In the genomic region with DNA sequence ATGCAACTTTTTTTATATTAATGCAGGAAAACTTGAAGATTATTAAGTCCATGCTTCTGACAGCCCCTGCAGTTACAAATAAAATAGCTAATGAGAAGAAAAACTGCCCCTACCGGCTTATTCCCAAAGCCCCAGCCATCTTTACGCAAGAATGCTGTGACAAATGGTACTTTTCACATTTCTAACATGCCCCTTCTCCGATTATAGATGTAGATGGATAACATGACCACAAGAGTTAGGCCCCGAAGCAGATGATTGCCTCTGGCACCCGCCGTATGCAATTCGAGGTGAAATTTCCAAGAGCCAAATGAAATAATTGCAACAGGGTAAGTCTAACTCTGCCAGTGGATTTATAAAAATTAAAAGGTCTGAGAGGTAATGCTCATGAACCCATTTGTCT, we compare ENCODE assay signal across 25 cellular contexts.
A peak's percentile ranks its signal among the peaks of the same experiment; 100 is the strongest.
DNase-seq lines count a peak whose midpoint lies in the region; ATAC-seq, FAIRE-seq and TF ChIP-seq lines count a peak whose summit lies in the region.
"Had no signal": no experiment of that assay in that cellular context is flagged by ENCODE, and none has a peak within 500 bp of the region (broad histone marks: within the 10 kb centered on the region; RNA-seq: fewer than 3 reads in every experiment).

No MANE protein-coding gene starts in this region.

- H3K9me3 ChIP-seq in left ventricle myocardium inferior (replicated peaks) (no peaks in the 10 kb centered on the region), esophagus muscularis mucosa (no peaks in the 10 kb centered on the region), trophoblast cell (ENCODE audit: insufficient read depth, low read depth, low read length) (no peaks in the 10 kb centered on the region), body of pancreas (no peaks in the 10 kb centered on the region), kidney (ENCODE audit: control insufficient read depth in 1 of 2, low read length in 2 of 2) (no peaks in the 10 kb centered on the region)
- H3K9me3 ChIP-seq: A549; BE2C; BLaER1 treated with 17β-estradiol and CSF1 and Interleukin-3, amounts not matched to agents 10 nM and 100 nM had no signal

- no peak overlapping the region for H3K4me3 ChIP-seq in left ventricle myocardium inferior
- no peak overlapping the region for H3K4me3 ChIP-seq in esophagus muscularis mucosa
- no peak overlapping the region for H3K4me3 ChIP-seq in trophoblast cell (ENCODE audit: low read depth, low read length)
- H3K4me3 ChIP-seq in body of pancreas, result no peak overlapping the region
- no peak overlapping the region for H3K4me3 ChIP-seq in kidney (ENCODE audit: low read length in 2 of 2)
- H3K4me3 ChIP-seq: A549; BLaER1 treated with 17β-estradiol and CSF1 and Interleukin-3, amounts not matched to agents 10 nM and 100 nM; GM12878; GM23248 had no signal

- no peak overlapping the region for H4K8ac ChIP-seq in trophoblast cell (ENCODE audit: low read depth, low read length)

- no peaks in the 10 kb centered on the region for H3K79me2 ChIP-seq in trophoblast cell (ENCODE audit: control insufficient read depth, insufficient read depth, low read length, poor library complexity)

- H4K12ac ChIP-seq in trophoblast cell (ENCODE audit: low read depth, low read length), result no peak overlapping the region

- H3K27ac ChIP-seq in left ventricle myocardium inferior (replicated peaks), result peak overlapping the region; percentile 68
- H3K27ac ChIP-seq in esophagus muscularis mucosa (replicated peaks in 1 of 4), result no peak overlapping the region
- no peak overlapping the region for H3K27ac ChIP-seq in trophoblast cell (ENCODE audit: low read depth, low read length)
- H3K27ac ChIP-seq in body of pancreas, result no peak overlapping the region
- H3K27ac ChIP-seq in kidney (ENCODE audit: low read depth in 2 of 2, low read length in 2 of 2), result no peak overlapping the region
- H3K27ac ChIP-seq: A549; BLaER1 treated with 17β-estradiol and CSF1 and Interleukin-3, amounts not matched to agents 10 nM and 100 nM; GM23248 had no signal

- intact Hi-C loops in left ventricle myocardium inferior (cut with micrococcal nuclease), result no loop called here
- intact Hi-C loops in cardiac septum (cut with DNase I), result no loop called here
- intact Hi-C loops in esophagus muscularis mucosa (cut with DNase I), result no loop called here
- intact Hi-C loops in body of pancreas (cut with DNase I), result no loop called here
- intact Hi-C loops in kidney (cut with DNase I), result no loop called here

- H4K91ac ChIP-seq in trophoblast cell (ENCODE audit: low read depth, low read length), result no peak overlapping the region

- no peak for TF ChIP-seq EP300 in esophagus muscularis mucosa (IDR thresholded peaks at IDR 0.05)

- H3K9ac ChIP-seq in trophoblast cell (ENCODE audit: low read length) (no peak overlapping the region), kidney (ENCODE audit: low read length in 2 of 2) (no peak overlapping the region)
- H3K9ac ChIP-seq: BLaER1 treated with 17β-estradiol and CSF1 and Interleukin-3, amounts not matched to agents 10 nM and 100 nM; GM23248 had no signal

- FAIRE-seq in kidney (lab: Jason Lieb, UNC), result no peak
- FAIRE-seq: A549, D721Med, GM12878, H1 had no signal

- H2AFZ ChIP-seq in trophoblast cell (ENCODE audit: insufficient read depth, low read length, poor library complexity), result no peak overlapping the region
- H2AFZ ChIP-seq: GM23248 had no signal

- WGBS in esophagus muscularis mucosa, result 86% methylated on average over 7 of the region's 7 CpGs
- WGBS in trophoblast cell (ENCODE audit: extremely low coverage, insufficient coverage, insufficient read length), result no CpG with 5 or more reads among the region's 7 CpGs
- WGBS in body of pancreas, 2 donors, result 82 to 85% methylated on average over 7 of the region's 7 CpGs

- H3K79me1 ChIP-seq in trophoblast cell (ENCODE audit: low read length), result no peaks in the 10 kb centered on the region

- H3K14ac ChIP-seq in trophoblast cell (ENCODE audit: low read length), result no peak overlapping the region

- TF ChIP-seq POLR2A in esophagus muscularis mucosa (IDR thresholded peaks at IDR 0.05; ENCODE audit: low read depth) (no peak), body of pancreas (IDR thresholded peaks at IDR 0.05) (no peak)

- H3K36me3 ChIP-seq in left ventricle myocardium inferior, result no peaks in the 10 kb centered on the region
- H3K36me3 ChIP-seq in esophagus muscularis mucosa, result no peaks in the 10 kb centered on the region
- H3K36me3 ChIP-seq in trophoblast cell (ENCODE audit: control insufficient read depth in 1 of 2, insufficient read depth in 2 of 2, low read length in 2 of 2), result no peaks in the 10 kb centered on the region
- no peaks in the 10 kb centered on the region for H3K36me3 ChIP-seq in body of pancreas (replicated peaks in 1 of 2; ENCODE audit: insufficient read depth in 1 of 2, low read depth in 2 of 2)
- H3K36me3 ChIP-seq in kidney (ENCODE audit: control insufficient read depth in 1 of 2, insufficient read depth in 2 of 2, low read length in 2 of 2), result no peaks in the 10 kb centered on the region
- H3K36me3 ChIP-seq: BE2C; BLaER1 treated with 17β-estradiol and CSF1 and Interleukin-3, amounts not matched to agents 10 nM and 100 nM had no signal

- H3K4me2 ChIP-seq in trophoblast cell (ENCODE audit: low read length), result no peak overlapping the region
- H3K4me2 ChIP-seq: A549; BLaER1 treated with 17β-estradiol and CSF1 and Interleukin-3, amounts not matched to agents 10 nM and 100 nM had no signal

- H2AK5ac ChIP-seq in trophoblast cell (ENCODE audit: low read length), result no peak overlapping the region

- H3K4ac ChIP-seq in trophoblast cell (ENCODE audit: low read depth, low read length), result no peak overlapping the region

- H2BK120ac ChIP-seq in trophoblast cell (ENCODE audit: insufficient read depth, low read length, poor library complexity), result no peak overlapping the region

- DNase-seq in left ventricle myocardium inferior, result no peak
- DNase-seq in cardiac septum (ENCODE audit: low spot score), result no peak
- DNase-seq in esophagus muscularis mucosa (ENCODE audit: extremely low spot score), result peak; percentile 55
- DNase-seq in trophoblast cell, result peak; percentile 72 to 92
- DNase-seq in body of pancreas, result no peak
- no peak for DNase-seq in kidney
- DNase-seq: 8988T; ACHN; AML-193; BE2C; CD4-positive, alpha-beta T cell; CD8-positive, alpha-beta memory T cell; DMS 273 treated with DMSO at 0.1 percent for 48 hours; DMS79; EL; GDM1; GM23248; H7; HCEC 1CT had no signal

- TF ChIP-seq CTCF in left ventricle myocardium inferior (IDR thresholded peaks at IDR 0.05; ENCODE audit: borderline replicate concordance) (no peak), esophagus muscularis mucosa (IDR thresholded peaks at IDR 0.05) (no peak), body of pancreas (IDR thresholded peaks at IDR 0.05) (no peak), kidney (IDR thresholded peaks at IDR 0.05; ENCODE audit: borderline replicate concordance, extremely low read depth, insufficient read depth) (no peak)

- no peak overlapping the region for H3K23ac ChIP-seq in trophoblast cell (ENCODE audit: low read length)

- H3K27me3 ChIP-seq in left ventricle myocardium inferior (ENCODE audit: low read depth) (no peaks in the 10 kb centered on the region), esophagus muscularis mucosa (no peaks in the 10 kb centered on the region), trophoblast cell (ENCODE audit: insufficient read depth, low read length) (no peaks in the 10 kb centered on the region), body of pancreas (no peaks in the 10 kb centered on the region)
- H3K27me3 ChIP-seq: BE2C; BLaER1 treated with 17β-estradiol and CSF1 and Interleukin-3, amounts not matched to agents 10 nM and 100 nM had no signal

- H3K4me1 ChIP-seq in left ventricle myocardium inferior (peaks cover 6% of the 10 kb centered on the region), esophagus muscularis mucosa (no peaks in the 10 kb centered on the region), trophoblast cell (ENCODE audit: control insufficient read depth in 1 of 2, insufficient read depth in 2 of 2, low read length in 2 of 2) (peaks cover 8 to 9% of the 10 kb centered on the region in 2 experiments), body of pancreas (no peaks in the 10 kb centered on the region), kidney (ENCODE audit: control insufficient read depth in 1 of 2, insufficient read depth in 1 of 2, low read depth in 1 of 2, low read length in 2 of 2) (no peaks in the 10 kb centered on the region)
- H3K4me1 ChIP-seq: A549; BE2C; BLaER1 treated with 17β-estradiol and CSF1 and Interleukin-3, amounts not matched to agents 10 nM and 100 nM had no signal

- no peak overlapping the region for H3K18ac ChIP-seq in trophoblast cell (ENCODE audit: low read length)

- no peak overlapping the region for H2BK12ac ChIP-seq in trophoblast cell (ENCODE audit: low read length)

- ATAC-seq in body of pancreas, result no peak
- ATAC-seq in GM19328 (IDR thresholded peaks at IDR 0.05; ENCODE audit: unreplicated experiment), result no peak
- ATAC-seq: A549, GM12878 had no signal

- H2BK5ac ChIP-seq in trophoblast cell (ENCODE audit: low read depth, low read length, poor library complexity), result no peak overlapping the region

Comparison
In these comparisons a context has a peak if more than half of its experiments do, and no peak if none do; other contexts are left out.
1. DNase-seq: peak in esophagus muscularis mucosa (single experiment) and trophoblast cell (2 of 2); none in left ventricle myocardium inferior (single experiment), cardiac septum (single experiment), body of pancreas (0 of 4) and kidney (single experiment).